In genomic region chr2:214801068-214801467, GRCh38 we compare ENCODE assay signal across 20 cellular contexts. TPM values are rescaled to one million over a fixed set of nuclear protein-coding genes. Genes with fewer than 3 reads are reported as not detected.
DNase-seq lines count a peak whose midpoint lies in the region; ATAC-seq and TF ChIP-seq lines count a peak whose summit lies in the region.
"Had no signal": no experiment of that assay in that cellular context is flagged by ENCODE, and none has a peak within 500 bp of the region (broad histone marks: within the 10 kb centered on the region; RNA-seq: fewer than 3 reads in every experiment).

No MANE protein-coding gene starts in this region.

- H3K27me3 Mint-ChIP-seq in activated CD8-positive, alpha-beta T cell treated with anti-CD3 and anti-CD28 coated beads for 36 hours, result no peaks in the 10 kb centered on the region
- H3K27me3 Mint-ChIP-seq in activated CD8-positive, alpha-beta T cell treated with anti-CD3 and anti-CD28 coated beads, Interleukin-2, amount 10 ng/mL, durations not matched to agents 7 days and 5 days (ENCODE audit: low read depth), result no peaks in the 10 kb centered on the region
- H3K27me3 Mint-ChIP-seq in activated T-helper 17 cell treated with anti-CD3 and anti-CD28 coated beads, Interleukin-2, amount 50 U/mL, for 72 hours, result no peaks in the 10 kb centered on the region
- H3K27me3 Mint-ChIP-seq in activated CD4-positive, alpha-beta memory T cell treated with anti-CD3 and anti-CD28 coated beads for 36 hours, result no peaks in the 10 kb centered on the region

- no peak overlapping the region for H2BK20ac ChIP-seq in IMR-90 (ENCODE audit: low read depth, low read length)

- H3K36me3 Mint-ChIP-seq in activated CD8-positive, alpha-beta T cell treated with anti-CD3 and anti-CD28 coated beads for 36 hours (ENCODE audit: low read depth), result peaks cover 35% of the 10 kb centered on the region
- H3K36me3 Mint-ChIP-seq in activated CD8-positive, alpha-beta T cell treated with anti-CD3 and anti-CD28 coated beads, Interleukin-2, amount 10 ng/mL, durations not matched to agents 7 days and 5 days (ENCODE audit: low read depth), result peaks cover 60% of the 10 kb centered on the region
- H3K36me3 Mint-ChIP-seq in activated T-helper 17 cell treated with anti-CD3 and anti-CD28 coated beads, Interleukin-2, amount 50 U/mL, for 72 hours (ENCODE audit: low read depth), result peaks cover 9% of the 10 kb centered on the region
- peaks cover 22% of the 10 kb centered on the region for H3K36me3 Mint-ChIP-seq in activated CD4-positive, alpha-beta memory T cell treated with anti-CD3 and anti-CD28 coated beads for 36 hours

- no peak overlapping the region for H3K18ac ChIP-seq in IMR-90 (ENCODE audit: low read depth, low read length)

- no peak for DNase-seq in activated CD8-positive, alpha-beta T cell treated with anti-CD3 and anti-CD28 coated beads for 36 hours
- DNase-seq in activated CD8-positive, alpha-beta T cell treated with anti-CD3 and anti-CD28 coated beads, Interleukin-2, amount 10 ng/mL, durations not matched to agents 7 days and 5 days, result no peak
- DNase-seq in IMR-90, result peak; percentile 16
- DNase-seq in foreskin keratinocyte, result no peak
- no peak for DNase-seq in activated CD4-positive, alpha-beta memory T cell treated with anti-CD3 and anti-CD28 coated beads for 36 hours
- DNase-seq in NCI-H82 (lab: John Stamatoyannopoulos, UW), result no peak
- DNase-seq: C1 segment of cervical spinal cord, GDM1, H7, Karpas-422, MM.1S, NCI-H1417 treated with DMSO at 0.1 percent for 48 hours, NCI-H1930, NCI-H2171 treated with DMSO at 0.1 percent for 48 hours, NCI-H446 treated with DMSO at 0.1 percent for 48 hours, NCI-H748 treated with DMSO at 0.1 percent for 48 hours, PC-9 had no signal

- H2AK5ac ChIP-seq in IMR-90 (ENCODE audit: low read depth, low read length), result no peak overlapping the region

- BruUV-seq in IMR-90 (replicated peaks; lab: Mats Ljungman, UMichigan), result no TSS peak

- peak; percentile 47 for ATAC-seq in activated CD8-positive, alpha-beta T cell treated with anti-CD3 and anti-CD28 coated beads for 36 hours
- no peak for ATAC-seq in activated CD8-positive, alpha-beta T cell treated with anti-CD3 and anti-CD28 coated beads, Interleukin-2, amount 10 ng/mL, durations not matched to agents 7 days and 5 days
- ATAC-seq in IMR-90 (ENCODE audit: low read depth), result no peak
- ATAC-seq in activated T-helper 17 cell treated with anti-CD3 and anti-CD28 coated beads, Interleukin-2, amount 50 U/mL, for 72 hours (replicated peaks), result peak; percentile 74
- ATAC-seq in foreskin keratinocyte, result peak; percentile 45
- ATAC-seq in GM18909 (IDR thresholded peaks at IDR 0.05; ENCODE audit: poor library complexity, unreplicated experiment), result no peak

- in situ Hi-C loops in IMR-90 (cut with MboI; ENCODE audit: low sequenced_read_pairs), result loop anchor here (25.0 kb wide), 3 partner anchors 989 to 1539 kb away; no protein-coding TSS in a partner anchor

- H3K56ac ChIP-seq in IMR-90 (ENCODE audit: extremely low read depth, insufficient read depth, low read length), result no peak overlapping the region

- no peak overlapping the region for H3K14ac ChIP-seq in IMR-90 (replicated peaks; ENCODE audit: low read depth, low read length)

- no peak overlapping the region for H4K8ac ChIP-seq in IMR-90 (ENCODE audit: low read depth in 2 of 2, low read length in 2 of 2)

- no peak overlapping the region for H2BK5ac ChIP-seq in IMR-90 (ENCODE audit: low read depth, low read length, poor library complexity, severe bottlenecking)

- WGBS in IMR-90 (ENCODE audit: extremely low coverage in 2 of 2, insufficient read length in 1 of 2), 2 experiments, result no CpG with 5 or more reads among the region's 2 CpGs

- no peak overlapping the region for H3K9ac ChIP-seq in IMR-90 (ENCODE audit: low read depth, low read length)

- H4K91ac ChIP-seq in IMR-90 (ENCODE audit: insufficient read depth, low read depth, low read length), result no peak overlapping the region

- H2BK15ac ChIP-seq in IMR-90 (ENCODE audit: low read depth, low read length), result no peak overlapping the region

- no peak overlapping the region for H3K4me2 ChIP-seq in IMR-90 (ENCODE audit: low read depth, low read length)
- H3K4me2 ChIP-seq: PC-9 had no signal

- H3K4me1 ChIP-seq in IMR-90 (ENCODE audit: control insufficient read depth, insufficient read depth, low read length) (no peaks in the 10 kb centered on the region), foreskin keratinocyte (peaks cover 23% of the 10 kb centered on the region)

- POLR2A ChIA-PET in activated CD8-positive, alpha-beta T cell treated with anti-CD3 and anti-CD28 coated beads for 36 hours (lab: Charles Lee), result no interaction called here
- POLR2A ChIA-PET in activated CD8-positive, alpha-beta T cell treated with anti-CD3 and anti-CD28 coated beads, Interleukin-2, amount 10 ng/mL, durations not matched to agents 7 days and 5 days (lab: Charles Lee), result interaction anchor here (1.6 kb wide), 1 partner anchor 8 kb away, joined by 7 read pairs; no protein-coding TSS in a partner anchor
- POLR2A ChIA-PET in IMR-90 (lab: Charles Lee; ENCODE audit: unreplicated experiment), result no interaction called here
- POLR2A ChIA-PET in activated CD4-positive, alpha-beta memory T cell treated with anti-CD3 and anti-CD28 coated beads for 36 hours (lab: Charles Lee), result no interaction called here

- H3K27ac Mint-ChIP-seq in activated CD8-positive, alpha-beta T cell treated with anti-CD3 and anti-CD28 coated beads for 36 hours, result no peak overlapping the region
- no peak overlapping the region for H3K27ac Mint-ChIP-seq in activated CD8-positive, alpha-beta T cell treated with anti-CD3 and anti-CD28 coated beads, Interleukin-2, amount 10 ng/mL, durations not matched to agents 7 days and 5 days
- H3K27ac Mint-ChIP-seq in activated T-helper 17 cell treated with anti-CD3 and anti-CD28 coated beads, Interleukin-2, amount 50 U/mL, for 72 hours, result no peak overlapping the region
- no peak overlapping the region for H3K27ac Mint-ChIP-seq in activated CD4-positive, alpha-beta memory T cell treated with anti-CD3 and anti-CD28 coated beads for 36 hours

- peaks cover 35% of the 10 kb centered on the region for H3K4me1 Mint-ChIP-seq in activated CD8-positive, alpha-beta T cell treated with anti-CD3 and anti-CD28 coated beads for 36 hours (ENCODE audit: low read depth)
- peaks cover 63% of the 10 kb centered on the region for H3K4me1 Mint-ChIP-seq in activated CD8-positive, alpha-beta T cell treated with anti-CD3 and anti-CD28 coated beads, Interleukin-2, amount 10 ng/mL, durations not matched to agents 7 days and 5 days (ENCODE audit: low read depth)
- peaks cover 14% of the 10 kb centered on the region for H3K4me1 Mint-ChIP-seq in activated T-helper 17 cell treated with anti-CD3 and anti-CD28 coated beads, Interleukin-2, amount 50 U/mL, for 72 hours
- peaks cover 46% of the 10 kb centered on the region for H3K4me1 Mint-ChIP-seq in activated CD4-positive, alpha-beta memory T cell treated with anti-CD3 and anti-CD28 coated beads for 36 hours (ENCODE audit: low read depth)

- H3K4me3 ChIP-seq in IMR-90 (ENCODE audit: insufficient read depth, low read depth, low read length), result no peak overlapping the region
- H3K4me3 ChIP-seq: PC-9, SJSA1 had no signal

- TF ChIP-seq CTCF in activated CD8-positive, alpha-beta T cell treated with anti-CD3 and anti-CD28 coated beads for 36 hours (IDR thresholded peaks at IDR 0.05), result no peak
- no peak for TF ChIP-seq CTCF in IMR-90 (conservative IDR thresholded peaks at IDR 0.05; ENCODE audit: low read depth, low read length)
- TF ChIP-seq CTCF in foreskin keratinocyte (conservative IDR thresholded peaks at IDR 0.05), result no peak

- H3K9me1 ChIP-seq in IMR-90 (ENCODE audit: insufficient read depth, low read length), result peaks cover 7% of the 10 kb centered on the region

- no peak overlapping the region for H2AK9ac ChIP-seq in IMR-90 (replicated peaks; ENCODE audit: low read depth, low read length, poor library complexity)

- peaks cover 21 to 44% of the 10 kb centered on the region in 2 experiments for H3K79me1 ChIP-seq in IMR-90 (ENCODE audit: low read depth in 1 of 2, low read length in 2 of 2)

- no peak for TF ChIP-seq POLR2A in IMR-90 (IDR thresholded peaks at IDR 0.05; ENCODE audit: low read depth, low read length)

- no peak overlapping the region for H3K4me3 Mint-ChIP-seq in activated CD8-positive, alpha-beta T cell treated with anti-CD3 and anti-CD28 coated beads for 36 hours
- no peak overlapping the region for H3K4me3 Mint-ChIP-seq in activated CD8-positive, alpha-beta T cell treated with anti-CD3 and anti-CD28 coated beads, Interleukin-2, amount 10 ng/mL, durations not matched to agents 7 days and 5 days
- no peak overlapping the region for H3K4me3 Mint-ChIP-seq in activated T-helper 17 cell treated with anti-CD3 and anti-CD28 coated beads, Interleukin-2, amount 50 U/mL, for 72 hours
- no peak overlapping the region for H3K4me3 Mint-ChIP-seq in activated CD4-positive, alpha-beta memory T cell treated with anti-CD3 and anti-CD28 coated beads for 36 hours

- no peak overlapping the region for H2AFZ ChIP-seq in IMR-90 (replicated peaks; ENCODE audit: low read length, poor library complexity)
- H2AFZ ChIP-seq: PC-9 had no signal

- no peak overlapping the region for H3K27ac ChIP-seq in IMR-90 (ENCODE audit: insufficient read depth, low read length)
- H3K27ac ChIP-seq in foreskin keratinocyte, result no peak overlapping the region
- H3K27ac ChIP-seq: PC-9, SJSA1 had no signal

- H3K23ac ChIP-seq in IMR-90 (ENCODE audit: low read depth, low read length), result no peak overlapping the region

- dilution Hi-C loops in IMR-90 (cut with HindIII; ENCODE audit: low sequenced_read_pairs, unreplicated experiment), result no loop called here

- no peak overlapping the region for H2BK120ac ChIP-seq in IMR-90 (ENCODE audit: low read depth, low read length)

- no peak overlapping the region for H3K4ac ChIP-seq in IMR-90 (ENCODE audit: low read depth, low read length)

- no peaks in the 10 kb centered on the region for H3K9me3 Mint-ChIP-seq in activated CD8-positive, alpha-beta T cell treated with anti-CD3 and anti-CD28 coated beads for 36 hours
- H3K9me3 Mint-ChIP-seq in activated CD8-positive, alpha-beta T cell treated with anti-CD3 and anti-CD28 coated beads, Interleukin-2, amount 10 ng/mL, durations not matched to agents 7 days and 5 days (ENCODE audit: insufficient read depth), result no peaks in the 10 kb centered on the region
- no peaks in the 10 kb centered on the region for H3K9me3 Mint-ChIP-seq in activated T-helper 17 cell treated with anti-CD3 and anti-CD28 coated beads, Interleukin-2, amount 50 U/mL, for 72 hours
- no peaks in the 10 kb centered on the region for H3K9me3 Mint-ChIP-seq in activated CD4-positive, alpha-beta memory T cell treated with anti-CD3 and anti-CD28 coated beads for 36 hours

- H3K9me3 ChIP-seq in IMR-90 (ENCODE audit: control insufficient read depth, insufficient read depth, low read length), result no peaks in the 10 kb centered on the region

- H4K5ac ChIP-seq in IMR-90 (ENCODE audit: low read depth, low read length), result no peak overlapping the region

- intact Hi-C loops in activated CD8-positive, alpha-beta T cell treated with anti-CD3 and anti-CD28 coated beads for 36 hours (cut with micrococcal nuclease), result no loop called here
- intact Hi-C loops in IMR-90 (cut with micrococcal nuclease), result loop anchor here (5.0 to 10.0 kb wide), 3 partner anchors 366 to 1134 kb away; no protein-coding TSS in a partner anchor
- intact Hi-C loops in activated CD4-positive, alpha-beta memory T cell treated with anti-CD3 and anti-CD28 coated beads for 36 hours (cut with micrococcal nuclease), result loop anchor here (10.0 kb wide), 1 partner anchor 1214 kb away; the partner anchor contains the start of gene MREG

- H3K27me3 ChIP-seq in IMR-90 (ENCODE audit: control insufficient read depth, insufficient read depth, low read length), result no peaks in the 10 kb centered on the region
- no peaks in the 10 kb centered on the region for H3K27me3 ChIP-seq in foreskin keratinocyte
- H3K27me3 ChIP-seq: SJSA1 had no signal

- H3K36me3 ChIP-seq in IMR-90 (ENCODE audit: control insufficient read depth, insufficient read depth, low read length), result no peaks in the 10 kb centered on the region

- H4K20me1 ChIP-seq in IMR-90 (ENCODE audit: insufficient read depth, low read length), result no peaks in the 10 kb centered on the region

- no peak for TF ChIP-seq RAD21 in IMR-90 (IDR thresholded peaks at IDR 0.05; ENCODE audit: low read length)

- CTCF ChIA-PET in activated CD8-positive, alpha-beta T cell treated with anti-CD3 and anti-CD28 coated beads for 36 hours (lab: Charles Lee), result no interaction called here
- CTCF ChIA-PET in activated CD8-positive, alpha-beta T cell treated with anti-CD3 and anti-CD28 coated beads, Interleukin-2, amount 10 ng/mL, durations not matched to agents 7 days and 5 days (lab: Charles Lee), result no interaction called here
- CTCF ChIA-PET in IMR-90 (lab: Yijun Ruan, JAX), result no interaction called here
- CTCF ChIA-PET in activated CD4-positive, alpha-beta memory T cell treated with anti-CD3 and anti-CD28 coated beads for 36 hours (lab: Charles Lee), result no interaction called here

RNA-seq across cellular contexts. Expression of gene BARD1, which starts 8.4 kb away (rescaled TPM):
- total RNA-seq in activated CD8-positive, alpha-beta T cell treated with anti-CD3 and anti-CD28 coated beads for 36 hours, result 10 to 100 TPM; 28.1 to 33.3 TPM
- total RNA-seq in activated CD8-positive, alpha-beta T cell treated with anti-CD3 and anti-CD28 coated beads, Interleukin-2, amount 10 ng/mL, durations not matched to agents 7 days and 5 days, result 10 to 100 TPM; 56.4 to 57.1 TPM
- total RNA-seq in IMR-90 (2012; rRNA removed), result 30.6 and 34.6 TPM in 2 replicates
- polyA plus RNA-seq in IMR-90 (2012; rRNA removed), result 3.1 TPM in 2 replicates
- 0.75 and 1.9 TPM in 2 replicates for polyA plus RNA-seq in IMR-90 (2012; cell fraction: cytosol; rRNA removed)
- polyA plus RNA-seq in IMR-90 (2012; cell fraction: nucleus; rRNA removed; ENCODE audit: low replicate concordance), result 2.4 and 7.5 TPM in 2 replicates
- 10 to 100 TPM; 22.3 to 30.8 TPM for total RNA-seq in activated T-helper 17 cell treated with anti-CD3 and anti-CD28 coated beads, Interleukin-2, amount 50 U/mL, for 72 hours
- total RNA-seq in foreskin keratinocyte, result 21.1 TPM in 2 replicates
- polyA plus RNA-seq in foreskin keratinocyte, result 3.8 and 5.1 TPM in 2 replicates
- total RNA-seq in activated CD4-positive, alpha-beta memory T cell treated with anti-CD3 and anti-CD28 coated beads for 36 hours, result 10 to 100 TPM; 25.5 to 26.3 TPM

Comparison
In these comparisons a context has a peak if more than half of its experiments do, and no peak if none do; other contexts are left out.
1. ATAC-seq: peak in activated CD8-positive, alpha-beta T cell treated with anti-CD3 and anti-CD28 coated beads for 36 hours (single experiment), activated T-helper 17 cell treated with anti-CD3 and anti-CD28 coated beads, Interleukin-2, amount 50 U/mL, for 72 hours (single experiment) and foreskin keratinocyte (single experiment); none in activated CD8-positive, alpha-beta T cell treated with anti-CD3 and anti-CD28 coated beads, Interleukin-2, amount 10 ng/mL, durations not matched to agents 7 days and 5 days (single experiment), IMR-90 (single experiment) and GM18909 (single experiment).